ENCODE assay signal across 1 cellular context in the genomic region with DNA sequence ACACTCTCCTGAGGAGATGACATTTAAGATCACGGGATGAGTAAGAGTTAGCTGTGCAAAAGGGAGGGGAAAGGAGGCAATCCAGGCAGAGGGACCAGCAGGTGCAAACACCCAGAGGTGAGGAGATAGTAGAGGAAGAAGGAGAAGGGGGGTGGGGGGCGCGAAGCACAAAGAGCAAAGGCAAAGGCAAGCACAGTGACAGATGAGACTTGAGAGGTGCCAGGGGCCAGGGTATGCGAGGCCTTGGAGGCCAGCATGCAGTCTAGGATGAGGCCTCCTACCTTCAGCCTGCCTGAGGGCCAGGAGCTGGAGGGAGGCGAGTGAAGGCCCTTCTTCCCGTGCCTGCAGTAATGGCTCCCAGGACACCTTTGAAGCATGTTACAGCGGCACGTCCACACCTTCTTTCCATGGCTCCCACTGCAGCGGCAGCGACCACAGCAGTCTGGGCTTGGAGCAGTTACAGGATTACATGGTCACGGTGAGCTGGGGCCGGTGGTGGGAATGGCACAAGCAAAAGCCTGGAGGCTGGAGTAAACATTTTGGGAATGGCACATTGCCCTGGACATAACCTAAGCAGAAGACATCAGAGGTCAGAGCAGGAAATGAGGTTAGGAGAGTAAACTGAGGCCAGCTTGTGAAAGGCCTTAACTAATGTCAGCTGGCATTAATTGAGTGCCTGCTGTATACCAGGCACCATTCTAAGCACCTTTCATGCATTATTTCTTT.
TF ChIP-seq lines count a peak whose summit lies in the region.

No MANE protein-coding gene starts in this region.

TF ChIP-seq in HepG2, 621 proteins besides CTCF, POLR2A, EP300 and RAD21 (continues in another document):
- TF ChIP-seq YY1 (IDR thresholded peaks at IDR 0.05; ENCODE audit: insufficient read depth, insufficient replicate concordance, low read depth, low read length): peak; percentile 82
- peak; percentile 45; the same call in 1 of the 2 replicates for TF ChIP-seq NRL (CRISPR knock-in tag; IDR thresholded peaks at IDR 0.05; ENCODE audit: borderline replicate concordance)
- TF ChIP-seq ZNF605 (CRISPR knock-in tag; IDR thresholded peaks at IDR 0.05): 0 out of 2 replicates have a peak, but pooled peaks have one; percentile 45
- TF ChIP-seq ZNF256 (CRISPR knock-in tag; conservative IDR thresholded peaks at IDR 0.05): no peak
- 0 out of 2 replicates have a peak, but pooled peaks have one; percentile 11 for TF ChIP-seq CBX5 (CRISPR knock-in tag; IDR thresholded peaks at IDR 0.05; ENCODE audit: borderline replicate concordance)
- peak; percentile 37; the same call in 1 of the 2 replicates for TF ChIP-seq ZBTB33 (CRISPR knock-in tag; IDR thresholded peaks at IDR 0.05)
- TF ChIP-seq ZNF713 (CRISPR knock-in tag; IDR thresholded peaks at IDR 0.05): no peak; the same call in 1 of the 2 replicates
- TF ChIP-seq ZNF512 (CRISPR knock-in tag; IDR thresholded peaks at IDR 0.05): peak; percentile 88; the same call in 1 of the 2 replicates
- peak; percentile 72; the same call in 1 of the 2 replicates for TF ChIP-seq HMGXB3 (CRISPR knock-in tag; IDR thresholded peaks at IDR 0.05; ENCODE audit: borderline replicate concordance)
- TF ChIP-seq ZNF589 (CRISPR knock-in tag; conservative IDR thresholded peaks at IDR 0.05): peak; percentile 55; the same call in 1 of the 2 replicates
- TF ChIP-seq AHR (CRISPR knock-in tag; IDR thresholded peaks at IDR 0.05): peak; percentile 38; the same call in 1 of the 2 replicates
- TF ChIP-seq PHF5A (CRISPR knock-in tag; IDR thresholded peaks at IDR 0.05; ENCODE audit: low read depth, unreplicated experiment): no peak
- peak; percentile 46 for TF ChIP-seq SOX5 (CRISPR knock-in tag; IDR thresholded peaks at IDR 0.05; ENCODE audit: borderline replicate concordance)
- TF ChIP-seq ZUFSP (CRISPR knock-in tag; IDR thresholded peaks at IDR 0.05; ENCODE audit: borderline replicate concordance): no peak
- TF ChIP-seq KLF12 (CRISPR knock-in tag; IDR thresholded peaks at IDR 0.05; ENCODE audit: borderline replicate concordance): no peak
- TF ChIP-seq ZNF205 (CRISPR knock-in tag; IDR thresholded peaks at IDR 0.05): peak; percentile 78; the same call in 1 of the 2 replicates
- TF ChIP-seq ZSCAN21 (CRISPR knock-in tag; IDR thresholded peaks at IDR 0.05; ENCODE audit: borderline replicate concordance): peak; percentile 76; the same call in 1 of the 2 replicates
- TF ChIP-seq, protein P1, sequence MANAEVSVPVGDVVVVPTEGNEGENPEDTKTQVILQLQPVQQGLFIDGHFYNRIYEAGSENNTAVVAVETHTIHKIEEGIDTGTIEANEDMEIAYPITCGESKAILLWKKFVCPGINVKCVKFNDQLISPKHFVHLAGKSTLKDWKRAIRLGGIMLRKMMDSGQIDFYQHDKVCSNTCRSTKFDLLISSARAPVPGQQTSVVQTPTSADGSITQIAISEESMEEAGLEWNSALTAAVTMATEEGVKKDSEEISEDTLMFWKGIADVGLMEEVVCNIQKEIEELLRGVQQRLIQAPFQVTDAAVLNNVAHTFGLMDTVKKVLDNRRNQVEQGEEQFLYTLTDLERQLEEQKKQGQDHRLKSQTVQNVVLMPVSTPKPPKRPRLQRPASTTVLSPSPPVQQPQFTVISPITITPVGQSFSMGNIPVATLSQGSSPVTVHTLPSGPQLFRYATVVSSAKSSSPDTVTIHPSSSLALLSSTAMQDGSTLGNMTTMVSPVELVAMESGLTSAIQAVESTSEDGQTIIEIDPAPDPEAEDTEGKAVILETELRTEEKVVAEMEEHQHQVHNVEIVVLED (CRISPR knock-in tag; IDR thresholded peaks at IDR 0.05; ENCODE audit: borderline replicate concordance): no peak
- no peak for TF ChIP-seq SP1 (IDR thresholded peaks at IDR 0.05)
- peak; percentile 36; the same call in 1 of the 2 replicates for TF ChIP-seq SP1 (CRISPR knock-in tag; IDR thresholded peaks at IDR 0.05)
- 0 out of 2 replicates have a peak, but pooled peaks have one; percentile 53 for TF ChIP-seq ZNF747 (CRISPR knock-in tag; IDR thresholded peaks at IDR 0.05; ENCODE audit: borderline replicate concordance)
- peak; percentile 61; the same call in 1 of the 2 replicates for TF ChIP-seq SAFB2 (CRISPR knock-in tag; IDR thresholded peaks at IDR 0.05; ENCODE audit: borderline replicate concordance, low read depth)
- no peak for TF ChIP-seq SCMH1 (CRISPR knock-in tag; IDR thresholded peaks at IDR 0.05; ENCODE audit: borderline replicate concordance)
- peak; percentile 51; the same call in 1 of the 2 replicates for TF ChIP-seq FOXO1 (CRISPR knock-in tag; IDR thresholded peaks at IDR 0.05)
- TF ChIP-seq ZNF121 (CRISPR knock-in tag; IDR thresholded peaks at IDR 0.05): peak; percentile 72; the same call in 1 of the 2 replicates
- 0 out of 2 replicates have a peak, but pooled peaks have one; percentile 69 for TF ChIP-seq AFF4 (CRISPR knock-in tag; IDR thresholded peaks at IDR 0.05)
- TF ChIP-seq FOXA1 (IDR thresholded peaks at IDR 0.05): no peak
- TF ChIP-seq FOXA1 (CRISPR knock-in tag; IDR thresholded peaks at IDR 0.05): 0 out of 2 replicates have a peak, but pooled peaks have one; percentile 26
- TF ChIP-seq ZNF382 (CRISPR knock-in tag; IDR thresholded peaks at IDR 0.05; ENCODE audit: borderline replicate concordance): no peak
- 0 out of 2 replicates have a peak, but pooled peaks have one; percentile 27 for TF ChIP-seq HBP1 (CRISPR knock-in tag; IDR thresholded peaks at IDR 0.05; ENCODE audit: low read depth)
- TF ChIP-seq ZBTB46 (CRISPR knock-in tag; IDR thresholded peaks at IDR 0.05; ENCODE audit: borderline replicate concordance): no peak
- TF ChIP-seq NFKBIZ (CRISPR knock-in tag; IDR thresholded peaks at IDR 0.05): 0 out of 2 replicates have a peak, but pooled peaks have one; percentile 59
